Comparison of ENCODE assay signal across 16 cellular contexts in the genomic region with DNA sequence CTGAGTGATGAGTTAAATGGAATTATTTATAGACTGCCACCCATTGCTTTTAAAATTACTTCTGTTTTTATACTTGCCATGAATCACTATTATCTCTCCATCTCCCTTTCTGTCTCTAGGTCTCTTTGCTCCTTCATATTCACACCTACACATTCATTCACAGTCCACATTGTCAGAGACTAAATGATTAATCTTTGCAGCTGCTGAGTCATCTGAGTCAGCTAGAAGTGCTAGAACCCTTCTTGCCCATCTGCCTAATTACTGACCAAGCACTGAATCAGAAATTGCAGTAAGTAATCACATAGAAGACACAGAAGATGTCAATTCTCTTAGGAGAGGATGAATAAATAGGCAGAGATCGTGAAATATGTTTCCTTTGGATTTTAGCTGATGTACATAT. TPM values are rescaled to one million over a fixed set of nuclear protein-coding genes. Genes with fewer than 3 reads are reported as not detected.
DNase-seq lines count a peak whose midpoint lies in the region; ATAC-seq and TF ChIP-seq lines count a peak whose summit lies in the region.
"Had no signal": no experiment of that assay in that cellular context is flagged by ENCODE, and none has a peak within 500 bp of the region (broad histone marks: within the 10 kb centered on the region; RNA-seq: fewer than 3 reads in every experiment).

No MANE protein-coding gene starts in this region.

- H3K9me3 ChIP-seq in ascending aorta = no peaks in the 10 kb centered on the region
- H3K9me3 ChIP-seq: body of pancreas, upper lobe of right lung had no signal

- H3K36me3 ChIP-seq in ascending aorta = no peaks in the 10 kb centered on the region
- H3K36me3 ChIP-seq: upper lobe of right lung had no signal

- H3K27ac ChIP-seq in ascending aorta = no peak overlapping the region
- H3K27ac ChIP-seq: body of pancreas, upper lobe of right lung had no signal

- peak overlapping the region; percentile 33; the same call in 1 of the 2 replicates for H3K27ac Mint-ChIP-seq in WTC11
- H3K27ac Mint-ChIP-seq: activated naive CD4-positive, alpha-beta T cell treated with anti-CD3 and anti-CD28 coated beads for 36 hours; CD14-positive monocyte; stimulated activated naive CD8-positive, alpha-beta T cell treated with anti-CD3 and anti-CD28 coated beads, Interleukin-15, Interleukin-2, amounts not matched to agents 100 ng/mL and 50 ng/mL, for 24 hours had no signal

- peaks cover 10% of the 10 kb centered on the region for H3K4me1 Mint-ChIP-seq in WTC11
- H3K4me1 Mint-ChIP-seq: CD14-positive monocyte had no signal

- no peak for ATAC-seq in WTC11
- ATAC-seq: body of pancreas, upper lobe of right lung had no signal

- DNase-seq in NCI-H1417 (lab: John Stamatoyannopoulos, UW) = peak in 2 of 3 experiments; percentile 13 to 65
- no peak for DNase-seq in NCI-H1417 treated with DMSO at 0.1 percent for 48 hours (lab: John Stamatoyannopoulos, UW)
- DNase-seq in HT-29 (ENCODE audit: low spot score) = peak; percentile 10
- DNase-seq in WTC11 (ENCODE audit: low spot score) = no peak
- peak; percentile 15 for DNase-seq in myocyte (ENCODE audit: low read depth)
- no peak for DNase-seq in LoVo (ENCODE audit: low spot score)
- DNase-seq in stimulated activated CD4-positive, alpha-beta T cell treated with anti-CD3 and anti-CD28 coated beads, Interleukin-2, amount 100 ng/mL, for 24 hours = no peak
- no peak for DNase-seq in ascending aorta (ENCODE audit: low spot score in 2 of 2)
- DNase-seq: 8988T; activated naive CD4-positive, alpha-beta T cell treated with anti-CD3 and anti-CD28 coated beads for 36 hours; body of pancreas; GOT3; midbrain; upper lobe of right lung had no signal

- CTCF ChIA-PET in WTC11 (lab: Charles Lee) = no interaction called here

- no peaks in the 10 kb centered on the region for H3K27me3 Mint-ChIP-seq in WTC11 (ENCODE audit: low read depth)
- H3K27me3 Mint-ChIP-seq: stimulated activated naive CD8-positive, alpha-beta T cell treated with anti-CD3 and anti-CD28 coated beads, Interleukin-15, Interleukin-2, amounts not matched to agents 100 ng/mL and 50 ng/mL, for 24 hours had no signal

- H3K4me1 ChIP-seq in ascending aorta = no peaks in the 10 kb centered on the region
- H3K4me1 ChIP-seq: body of pancreas, upper lobe of right lung had no signal

- no peaks in the 10 kb centered on the region for H3K27me3 ChIP-seq in ascending aorta
- H3K27me3 ChIP-seq: body of pancreas, upper lobe of right lung had no signal

- no peaks in the 10 kb centered on the region for H3K36me3 Mint-ChIP-seq in WTC11
- H3K36me3 Mint-ChIP-seq: CD14-positive monocyte had no signal

- TF ChIP-seq CTCF in WTC11 (IDR thresholded peaks at IDR 0.05) (no peak), ascending aorta (IDR thresholded peaks at IDR 0.05) (no peak)

- H3K4me3 Mint-ChIP-seq in WTC11 = no peak overlapping the region
- H3K4me3 Mint-ChIP-seq: activated naive CD4-positive, alpha-beta T cell treated with anti-CD3 and anti-CD28 coated beads for 36 hours; CD14-positive monocyte; stimulated activated naive CD8-positive, alpha-beta T cell treated with anti-CD3 and anti-CD28 coated beads, Interleukin-15, Interleukin-2, amounts not matched to agents 100 ng/mL and 50 ng/mL, for 24 hours had no signal

- 0 out of 2 replicates have a peak, but pooled peaks cover 2% of the 10 kb centered on the region for H3K9me3 Mint-ChIP-seq in WTC11
- H3K9me3 Mint-ChIP-seq: CD14-positive monocyte; stimulated activated naive CD8-positive, alpha-beta T cell treated with anti-CD3 and anti-CD28 coated beads, Interleukin-15, Interleukin-2, amounts not matched to agents 100 ng/mL and 50 ng/mL, for 24 hours had no signal

- POLR2A ChIA-PET in WTC11 (lab: Charles Lee) = no interaction called here

- H3K4me3 ChIP-seq in ascending aorta = no peak overlapping the region
- H3K4me3 ChIP-seq: body of pancreas, upper lobe of right lung had no signal

- intact Hi-C loops in ascending aorta (cut with DNase I) = no loop called here

TF ChIP-seq in WTC11, 78 proteins besides CTCF, POLR2A, EP300 and RAD21 (continues in another document):
- TF ChIP-seq, protein P1, sequence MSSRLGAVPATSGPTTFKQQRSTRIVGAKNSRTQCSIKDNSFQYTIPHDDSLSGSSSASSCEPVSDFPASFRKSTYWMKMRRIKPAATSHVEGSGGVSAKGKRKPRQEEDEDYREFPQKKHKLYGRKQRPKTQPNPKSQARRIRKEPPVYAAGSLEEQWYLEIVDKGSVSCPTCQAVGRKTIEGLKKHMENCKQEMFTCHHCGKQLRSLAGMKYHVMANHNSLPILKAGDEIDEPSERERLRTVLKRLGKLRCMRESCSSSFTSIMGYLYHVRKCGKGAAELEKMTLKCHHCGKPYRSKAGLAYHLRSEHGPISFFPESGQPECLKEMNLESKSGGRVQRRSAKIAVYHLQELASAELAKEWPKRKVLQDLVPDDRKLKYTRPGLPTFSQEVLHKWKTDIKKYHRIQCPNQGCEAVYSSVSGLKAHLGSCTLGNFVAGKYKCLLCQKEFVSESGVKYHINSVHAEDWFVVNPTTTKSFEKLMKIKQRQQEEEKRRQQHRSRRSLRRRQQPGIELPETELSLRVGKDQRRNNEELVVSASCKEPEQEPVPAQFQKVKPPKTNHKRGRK (CRISPR knock-in tag; IDR thresholded peaks at IDR 0.05; ENCODE audit: borderline replicate concordance) = no peak
- TF ChIP-seq NR1H2 (CRISPR knock-in tag; IDR thresholded peaks at IDR 0.05) (no peak), MYBL2 (CRISPR knock-in tag; IDR thresholded peaks at IDR 0.05) (no peak), SOX15 (CRISPR knock-in tag; IDR thresholded peaks at IDR 0.05) (no peak), JUN (CRISPR knock-in tag; IDR thresholded peaks at IDR 0.05) (no peak), ZNF671 (CRISPR knock-in tag; IDR thresholded peaks at IDR 0.05) (no peak), SP1 (CRISPR knock-in tag; conservative IDR thresholded peaks at IDR 0.05) (no peak), JAZF1 (CRISPR knock-in tag; IDR thresholded peaks at IDR 0.05) (no peak)
- TF ChIP-seq, protein P2, sequence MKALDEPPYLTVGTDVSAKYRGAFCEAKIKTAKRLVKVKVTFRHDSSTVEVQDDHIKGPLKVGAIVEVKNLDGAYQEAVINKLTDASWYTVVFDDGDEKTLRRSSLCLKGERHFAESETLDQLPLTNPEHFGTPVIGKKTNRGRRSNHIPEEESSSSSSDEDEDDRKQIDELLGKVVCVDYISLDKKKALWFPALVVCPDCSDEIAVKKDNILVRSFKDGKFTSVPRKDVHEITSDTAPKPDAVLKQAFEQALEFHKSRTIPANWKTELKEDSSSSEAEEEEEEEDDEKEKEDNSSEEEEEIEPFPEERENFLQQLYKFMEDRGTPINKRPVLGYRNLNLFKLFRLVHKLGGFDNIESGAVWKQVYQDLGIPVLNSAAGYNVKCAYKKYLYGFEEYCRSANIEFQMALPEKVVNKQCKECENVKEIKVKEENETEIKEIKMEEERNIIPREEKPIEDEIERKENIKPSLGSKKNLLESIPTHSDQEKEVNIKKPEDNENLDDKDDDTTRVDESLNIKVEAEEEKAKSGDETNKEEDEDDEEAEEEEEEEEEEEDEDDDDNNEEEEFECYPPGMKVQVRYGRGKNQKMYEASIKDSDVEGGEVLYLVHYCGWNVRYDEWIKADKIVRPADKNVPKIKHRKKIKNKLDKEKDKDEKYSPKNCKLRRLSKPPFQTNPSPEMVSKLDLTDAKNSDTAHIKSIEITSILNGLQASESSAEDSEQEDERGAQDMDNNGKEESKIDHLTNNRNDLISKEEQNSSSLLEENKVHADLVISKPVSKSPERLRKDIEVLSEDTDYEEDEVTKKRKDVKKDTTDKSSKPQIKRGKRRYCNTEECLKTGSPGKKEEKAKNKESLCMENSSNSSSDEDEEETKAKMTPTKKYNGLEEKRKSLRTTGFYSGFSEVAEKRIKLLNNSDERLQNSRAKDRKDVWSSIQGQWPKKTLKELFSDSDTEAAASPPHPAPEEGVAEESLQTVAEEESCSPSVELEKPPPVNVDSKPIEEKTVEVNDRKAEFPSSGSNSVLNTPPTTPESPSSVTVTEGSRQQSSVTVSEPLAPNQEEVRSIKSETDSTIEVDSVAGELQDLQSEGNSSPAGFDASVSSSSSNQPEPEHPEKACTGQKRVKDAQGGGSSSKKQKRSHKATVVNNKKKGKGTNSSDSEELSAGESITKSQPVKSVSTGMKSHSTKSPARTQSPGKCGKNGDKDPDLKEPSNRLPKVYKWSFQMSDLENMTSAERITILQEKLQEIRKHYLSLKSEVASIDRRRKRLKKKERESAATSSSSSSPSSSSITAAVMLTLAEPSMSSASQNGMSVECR (CRISPR knock-in tag; IDR thresholded peaks at IDR 0.05; ENCODE audit: borderline replicate concordance) = no peak
- TF ChIP-seq, protein P3, sequence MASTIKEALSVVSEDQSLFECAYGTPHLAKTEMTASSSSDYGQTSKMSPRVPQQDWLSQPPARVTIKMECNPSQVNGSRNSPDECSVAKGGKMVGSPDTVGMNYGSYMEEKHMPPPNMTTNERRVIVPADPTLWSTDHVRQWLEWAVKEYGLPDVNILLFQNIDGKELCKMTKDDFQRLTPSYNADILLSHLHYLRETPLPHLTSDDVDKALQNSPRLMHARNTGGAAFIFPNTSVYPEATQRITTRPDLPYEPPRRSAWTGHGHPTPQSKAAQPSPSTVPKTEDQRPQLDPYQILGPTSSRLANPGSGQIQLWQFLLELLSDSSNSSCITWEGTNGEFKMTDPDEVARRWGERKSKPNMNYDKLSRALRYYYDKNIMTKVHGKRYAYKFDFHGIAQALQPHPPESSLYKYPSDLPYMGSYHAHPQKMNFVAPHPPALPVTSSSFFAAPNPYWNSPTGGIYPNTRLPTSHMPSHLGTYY (CRISPR knock-in tag; IDR thresholded peaks at IDR 0.05) = no peak
- TF ChIP-seq, protein P4, sequence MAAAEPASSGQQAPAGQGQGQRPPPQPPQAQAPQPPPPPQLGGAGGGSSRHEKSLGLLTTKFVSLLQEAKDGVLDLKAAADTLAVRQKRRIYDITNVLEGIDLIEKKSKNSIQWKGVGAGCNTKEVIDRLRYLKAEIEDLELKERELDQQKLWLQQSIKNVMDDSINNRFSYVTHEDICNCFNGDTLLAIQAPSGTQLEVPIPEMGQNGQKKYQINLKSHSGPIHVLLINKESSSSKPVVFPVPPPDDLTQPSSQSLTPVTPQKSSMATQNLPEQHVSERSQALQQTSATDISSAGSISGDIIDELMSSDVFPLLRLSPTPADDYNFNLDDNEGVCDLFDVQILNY (CRISPR knock-in tag; IDR thresholded peaks at IDR 0.05) = no peak

RNA-seq across cellular contexts. Expression of a gene that starts 31.6 kb away (rescaled TPM):
- total RNA-seq in HT-29 (2014; rRNA removed; shearing (Covaris generic)) = 0.61 and 2.5 TPM in 2 replicates
- total RNA-seq in WTC11 (2021) (13.1 to 14.8 TPM (median 13.3 TPM) in 3 replicates), myocyte (3.6 and 7.7 TPM in 2 replicates), ascending aorta (4.5 TPM)
- 1.3 TPM for polyA plus RNA-seq in myocyte (2012)
- polyA plus RNA-seq: CD14-positive monocyte had no signal

Comparison
In these comparisons a context has a peak if more than half of its experiments do, and no peak if none do; other contexts are left out.
1. DNase-seq: peak in NCI-H1417 (2 of 3), HT-29 (single experiment) and myocyte (single experiment); none in NCI-H1417 treated with DMSO at 0.1 percent for 48 hours (single experiment), WTC11 (single experiment), LoVo (single experiment), stimulated activated CD4-positive, alpha-beta T cell treated with anti-CD3 and anti-CD28 coated beads, Interleukin-2, amount 100 ng/mL, for 24 hours (0 of 2) and ascending aorta (0 of 2).